Comparison of ENCODE assay signal across 8 cellular contexts in the genomic region with DNA sequence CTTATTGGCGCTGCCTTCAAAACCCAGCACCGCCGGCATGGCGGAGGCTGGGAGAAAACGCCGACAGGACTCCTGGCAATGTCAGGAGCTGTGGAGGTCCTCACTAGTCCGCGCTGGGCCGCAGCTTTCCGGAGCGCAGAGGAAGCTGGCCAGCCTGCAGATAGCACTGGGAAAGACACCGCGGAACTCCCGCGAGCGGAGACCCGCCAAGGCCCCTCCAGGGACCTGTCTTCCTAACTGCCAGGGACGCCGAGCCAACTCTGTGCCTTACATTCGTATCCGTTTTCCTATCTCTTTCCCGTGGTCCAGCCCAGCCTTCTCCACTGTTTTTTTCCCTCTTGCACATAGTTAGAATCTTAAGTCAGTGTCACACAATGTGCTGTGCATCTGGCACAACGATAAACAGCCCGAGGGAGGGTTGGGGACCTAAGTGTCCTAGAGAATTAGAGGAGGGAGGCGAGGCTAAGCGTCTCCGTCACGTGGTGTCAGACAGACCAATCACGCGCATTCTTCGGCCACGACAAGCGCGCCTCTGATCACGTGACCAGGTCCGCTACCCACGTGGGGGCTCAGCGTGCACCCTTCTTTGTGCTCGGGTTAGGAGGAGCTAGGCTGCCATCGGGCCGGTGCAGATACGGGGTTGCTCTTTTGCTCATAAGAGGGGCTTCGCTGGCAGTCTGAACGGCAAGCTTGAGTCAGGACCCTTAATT. TPM values are rescaled to one million over a fixed set of nuclear protein-coding genes. Genes with fewer than 3 reads are reported as not detected.
DNase-seq lines count a peak whose midpoint lies in the region; ATAC-seq and TF ChIP-seq lines count a peak whose summit lies in the region.

Gene APEX1, plus strand, starts transcription at position 582 of the 710 bp plus-strand sequence. CDS start 420 bp downstream, outside the sequence.
Gene OSGEP, minus strand, starts transcription at position 168 of the 710 bp plus-strand sequence. Its CDS starts 129 bp downstream, at position 39.

- no peaks in the 10 kb centered on the region for H3K9me3 ChIP-seq in DND-41 (ENCODE audit: insufficient read depth, low read length, severe bottlenecking)
- no peaks in the 10 kb centered on the region for H3K9me3 ChIP-seq in GM23248 (ENCODE audit: low read depth)

- H3K4me1 ChIP-seq in DND-41 (ENCODE audit: insufficient read depth, low read length) (peaks cover 53% of the 10 kb centered on the region), GM23248 (ENCODE audit: insufficient read depth) (peaks cover 20% of the 10 kb centered on the region)

- peaks cover 14 to 34% (median 20%) of the 10 kb centered on the region in 3 donors for H3K4me1 Mint-ChIP-seq in naive B cell
- peaks cover 28% of the 10 kb centered on the region for H3K4me1 Mint-ChIP-seq in stimulated activated memory B cell treated with anti-CD40 and anti-IgM and Interleukin-4, amounts not matched to agents 10 μg/mL and 1 μg/mL and 100 μg/mL, for 72 hours

- no peaks in the 10 kb centered on the region for H3K9me3 Mint-ChIP-seq in naive B cell
- H3K9me3 Mint-ChIP-seq in stimulated activated memory B cell treated with anti-CD40 and anti-IgM and Interleukin-4, amounts not matched to agents 10 μg/mL and 1 μg/mL and 100 μg/mL, for 72 hours, result no peaks in the 10 kb centered on the region

- H4K20me1 ChIP-seq in DND-41 (ENCODE audit: insufficient read depth, low read length) (peaks cover 15% of the 10 kb centered on the region; the same call in 1 of the 2 replicates), GM23248 (ENCODE audit: insufficient read depth) (no peaks in the 10 kb centered on the region)

- peak; percentile 99 for DNase-seq in DND-41
- DNase-seq in GM23248, result peak; percentile 100
- peak; percentile 98 for DNase-seq in Kasumi-1 (lab: John Stamatoyannopoulos, UW)
- DNase-seq in RPMI7951 (ENCODE audit: low read depth), result peak; percentile 97
- DNase-seq in activated T-helper 1 cell treated with anti-CD3 and anti-CD28 coated beads, Interleukin-2, amount 50 U/mL, for 16 hours (ENCODE audit: low read depth in 1 of 2, low spot score in 1 of 2), result peak; percentile 92 to 94
- DNase-seq in fibroblast of gingiva (ENCODE audit: low read depth), result peak; percentile 99
- DNase-seq in naive B cell, result peak; percentile 96

- H3K9ac ChIP-seq in DND-41 (ENCODE audit: low read depth, low read length) (peak within 1 kb of the TSS; percentile 84), GM23248 (peak within 1 kb of the TSS; percentile 95)

- no peaks in the 10 kb centered on the region for H3K27me3 Mint-ChIP-seq in naive B cell
- no peaks in the 10 kb centered on the region for H3K27me3 Mint-ChIP-seq in stimulated activated memory B cell treated with anti-CD40 and anti-IgM and Interleukin-4, amounts not matched to agents 10 μg/mL and 1 μg/mL and 100 μg/mL, for 72 hours

- H3F3A ChIP-seq in GM23248 (ENCODE audit: insufficient read depth), result peaks cover 22% of the 10 kb centered on the region

- peaks cover 12 to 29% of the 10 kb centered on the region in 2 donors for H3K36me3 Mint-ChIP-seq in naive B cell
- peaks cover 27% of the 10 kb centered on the region for H3K36me3 Mint-ChIP-seq in stimulated activated memory B cell treated with anti-CD40 and anti-IgM and Interleukin-4, amounts not matched to agents 10 μg/mL and 1 μg/mL and 100 μg/mL, for 72 hours

- H3K27ac Mint-ChIP-seq in naive B cell, result peak within 1 kb of the TSS in 1 of 6 donors; percentile 76
- no peak within 1 kb of the TSS for H3K27ac Mint-ChIP-seq in stimulated activated memory B cell treated with anti-CD40 and anti-IgM and Interleukin-4, amounts not matched to agents 10 μg/mL and 1 μg/mL and 100 μg/mL, for 72 hours

- H3K36me3 ChIP-seq in DND-41 (ENCODE audit: insufficient read depth, low read length) (peaks cover 71% of the 10 kb centered on the region), GM23248 (ENCODE audit: low read depth) (peaks cover 22% of the 10 kb centered on the region)

- H3K4me2 ChIP-seq in DND-41 (ENCODE audit: insufficient read depth, low read length) (peak within 1 kb of the TSS; percentile 88), GM23248 (ENCODE audit: unreplicated experiment) (peak within 1 kb of the TSS; percentile 96)

- no peaks in the 10 kb centered on the region for H3K9me2 ChIP-seq in GM23248 (ENCODE audit: insufficient read depth)

- H3K4me3 Mint-ChIP-seq in naive B cell, result no peak within 1 kb of the TSS
- H3K4me3 Mint-ChIP-seq in stimulated activated memory B cell treated with anti-CD40 and anti-IgM and Interleukin-4, amounts not matched to agents 10 μg/mL and 1 μg/mL and 100 μg/mL, for 72 hours, result no peak within 1 kb of the TSS

- ATAC-seq in DND-41 (ENCODE audit: insufficient read depth, low read depth) (peak; percentile 84), naive B cell (ENCODE audit: low read depth in 2 of 2) (peak; percentile 82 to 85)
- peak; percentile 97 for ATAC-seq in stimulated activated memory B cell treated with anti-CD40 and anti-IgM and Interleukin-4, amounts not matched to agents 10 μg/mL and 1 μg/mL and 100 μg/mL, for 72 hours

- WGBS in GM23248 (ENCODE audit: low coverage in 1 of 2, low lambda C conversion rate in 2 of 2, missing lambda C conversion rate in 2 of 2), 2 experiments, result 0% methylated on average over 44 of the region's 44 CpGs

- H3K79me2 ChIP-seq in DND-41 (ENCODE audit: insufficient read depth, low read length), result peaks cover 74% of the 10 kb centered on the region
- H3K79me2 ChIP-seq in GM23248 (ENCODE audit: insufficient read depth), result peaks cover 64% of the 10 kb centered on the region

- no peak for TF ChIP-seq CTCF in DND-41 (IDR thresholded peaks at IDR 0.05; ENCODE audit: borderline replicate concordance, extremely low read depth, low read length, poor library complexity, severe bottlenecking)

- peak within 1 kb of the TSS; percentile 95 for H2AFZ ChIP-seq in DND-41 (ENCODE audit: low read depth, low read length)
- peak within 1 kb of the TSS; percentile 90 for H2AFZ ChIP-seq in GM23248

- H3K27me3 ChIP-seq in DND-41 (ENCODE audit: insufficient read depth, low read length, poor library complexity) (no peaks in the 10 kb centered on the region), GM23248 (replicated peaks; ENCODE audit: insufficient read depth) (no peaks in the 10 kb centered on the region)

- H3K4me3 ChIP-seq in DND-41 (ENCODE audit: low read depth in 1 of 2, low read length in 2 of 2) (peak within 1 kb of the TSS; percentile 67 to 86), GM23248 (peak within 1 kb of the TSS; percentile 88)

- H3K27ac ChIP-seq in DND-41 (ENCODE audit: low read length) (peak within 1 kb of the TSS; percentile 99), GM23248 (peak within 1 kb of the TSS; percentile 98)

- in situ Hi-C loops in GM23248 (cut with MboI), result no loop called here

RNA-seq across cellular contexts. Expression of gene APEX1, which starts in this region (rescaled TPM):
- total RNA-seq in GM23248 (2014; rRNA removed; shearing (Covaris generic)), result 60.6 and 89.8 TPM in 2 replicates
- polyA plus RNA-seq in GM23248 (2016; fragmentation: Nextera tagmentation; extraction: Ambion mirVana) (124 and 129 TPM in 2 replicates), naive B cell (ENCODE audit: low read depth in 6 of 6) (100 to 1,000 TPM; 129 to 187 (median 180) TPM)
- total RNA-seq in RPMI7951 (2014; rRNA removed; shearing (Covaris generic)), result 41.7 and 49.5 TPM in 2 replicates

RNA-seq across cellular contexts. Expression of gene OSGEP, which starts in this region (rescaled TPM):
- 29.0 and 37.8 TPM in 2 replicates for total RNA-seq in GM23248 (2014; rRNA removed; shearing (Covaris generic))
- polyA plus RNA-seq in GM23248 (2016; fragmentation: Nextera tagmentation; extraction: Ambion mirVana) (24.1 and 24.2 TPM in 2 replicates), naive B cell (ENCODE audit: low read depth in 6 of 6) (10 to 100 TPM; 57.5 to 87.9 (median 67.4) TPM)
- total RNA-seq in RPMI7951 (2014; rRNA removed; shearing (Covaris generic)), result 19.9 and 26.9 TPM in 2 replicates

Comparison
In these comparisons a context has a peak if more than half of its experiments do, and no peak if none do; other contexts are left out.
1. Peak in every context shown above with its lines: DNase-seq, ATAC-seq, H3K4me3 ChIP-seq and H3K27ac ChIP-seq.